1 cellular context compared by ENCODE assay signal in genomic region chr13:29508130-29508873, GRCh38.
TF ChIP-seq lines count a peak whose summit lies in the region.

No MANE protein-coding gene starts in this region.

TF ChIP-seq in HepG2, 621 proteins besides CTCF, POLR2A, EP300 and RAD21 (continued from another document and continues in another):
- TF ChIP-seq, protein P1, sequence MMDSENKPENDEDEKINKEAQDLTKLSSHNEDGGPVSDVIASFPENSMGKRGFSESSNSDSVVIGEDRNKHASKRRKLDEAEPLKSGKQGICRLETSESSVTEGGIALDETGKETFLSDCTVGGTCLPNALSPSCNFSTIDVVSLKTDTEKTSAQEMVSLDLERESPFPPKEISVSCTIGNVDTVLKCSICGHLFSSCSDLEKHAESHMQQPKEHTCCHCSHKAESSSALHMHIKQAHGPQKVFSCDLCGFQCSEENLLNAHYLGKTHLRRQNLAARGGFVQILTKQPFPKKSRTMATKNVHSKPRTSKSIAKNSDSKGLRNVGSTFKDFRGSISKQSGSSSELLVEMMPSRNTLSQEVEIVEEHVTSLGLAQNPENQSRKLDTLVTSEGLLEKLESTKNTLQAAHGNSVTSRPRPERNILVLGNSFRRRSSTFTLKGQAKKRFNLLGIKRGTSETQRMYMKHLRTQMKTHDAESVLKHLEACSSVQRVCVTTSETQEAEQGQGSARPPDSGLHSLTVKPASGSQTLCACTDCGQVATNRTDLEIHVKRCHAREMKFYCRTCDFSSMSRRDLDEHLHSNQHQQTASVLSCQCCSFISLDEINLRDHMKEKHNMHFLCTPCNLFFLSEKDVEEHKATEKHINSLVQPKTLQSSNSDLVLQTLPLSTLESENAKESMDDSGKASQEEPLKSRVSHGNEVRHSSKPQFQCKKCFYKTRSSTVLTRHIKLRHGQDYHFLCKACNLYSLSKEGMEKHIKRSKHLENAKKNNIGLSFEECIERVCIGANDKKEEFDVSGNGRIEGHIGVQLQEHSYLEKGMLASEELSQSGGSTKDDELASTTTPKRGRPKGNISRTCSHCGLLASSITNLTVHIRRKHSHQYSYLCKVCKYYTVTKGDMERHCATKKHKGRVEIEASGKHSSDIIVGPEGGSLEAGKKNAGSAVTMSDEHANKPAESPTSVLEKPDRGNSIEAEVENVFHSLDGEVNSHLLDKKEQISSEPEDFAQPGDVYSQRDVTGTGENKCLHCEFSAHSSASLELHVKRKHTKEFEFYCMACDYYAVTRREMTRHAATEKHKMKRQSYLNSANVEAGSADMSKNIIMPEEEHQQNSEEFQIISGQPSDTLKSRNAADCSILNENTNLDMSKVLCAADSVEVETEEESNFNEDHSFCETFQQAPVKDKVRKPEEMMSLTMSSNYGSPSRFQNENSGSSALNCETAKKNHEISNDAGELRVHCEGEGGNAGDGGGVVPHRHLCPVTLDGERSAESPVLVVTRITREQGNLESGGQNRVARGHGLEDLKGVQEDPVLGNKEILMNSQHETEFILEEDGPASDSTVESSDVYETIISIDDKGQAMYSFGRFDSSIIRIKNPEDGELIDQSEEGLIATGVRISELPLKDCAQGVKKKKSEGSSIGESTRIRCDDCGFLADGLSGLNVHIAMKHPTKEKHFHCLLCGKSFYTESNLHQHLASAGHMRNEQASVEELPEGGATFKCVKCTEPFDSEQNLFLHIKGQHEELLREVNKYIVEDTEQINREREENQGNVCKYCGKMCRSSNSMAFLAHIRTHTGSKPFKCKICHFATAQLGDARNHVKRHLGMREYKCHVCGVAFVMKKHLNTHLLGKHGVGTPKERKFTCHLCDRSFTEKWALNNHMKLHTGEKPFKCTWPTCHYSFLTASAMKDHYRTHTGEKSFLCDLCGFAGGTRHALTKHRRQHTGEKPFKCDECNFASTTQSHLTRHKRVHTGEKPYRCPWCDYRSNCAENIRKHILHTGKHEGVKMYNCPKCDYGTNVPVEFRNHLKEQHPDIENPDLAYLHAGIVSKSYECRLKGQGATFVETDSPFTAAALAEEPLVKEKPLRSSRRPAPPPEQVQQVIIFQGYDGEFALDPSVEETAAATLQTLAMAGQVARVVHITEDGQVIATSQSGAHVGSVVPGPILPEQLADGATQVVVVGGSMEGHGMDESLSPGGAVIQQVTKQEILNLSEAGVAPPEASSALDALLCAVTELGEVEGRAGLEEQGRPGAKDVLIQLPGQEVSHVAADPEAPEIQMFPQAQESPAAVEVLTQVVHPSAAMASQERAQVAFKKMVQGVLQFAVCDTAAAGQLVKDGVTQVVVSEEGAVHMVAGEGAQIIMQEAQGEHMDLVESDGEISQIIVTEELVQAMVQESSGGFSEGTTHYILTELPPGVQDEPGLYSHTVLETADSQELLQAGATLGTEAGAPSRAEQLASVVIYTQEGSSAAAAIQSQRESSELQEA (CRISPR knock-in tag; IDR thresholded peaks at IDR 0.05; ENCODE audit: not compliant biosample characterization), result no peak
- TF ChIP-seq EHMT2 (IDR thresholded peaks at IDR 0.05; ENCODE audit: borderline replicate concordance, low read depth, low read length) (no peak), MAFK (conservative IDR thresholded peaks at IDR 0.05 in 1 of 2, IDR thresholded peaks at IDR 0.05 in 1 of 2; ENCODE audit: low read length in 2 of 2) (no peak), ZFP62 (CRISPR knock-in tag; IDR thresholded peaks at IDR 0.05) (no peak), ZHX2 (IDR thresholded peaks at IDR 0.05; ENCODE audit: low read depth) (no peak), ZHX2 (CRISPR knock-in tag; IDR thresholded peaks at IDR 0.05; ENCODE audit: borderline replicate concordance) (no peak), FOXJ3 (CRISPR knock-in tag; IDR thresholded peaks at IDR 0.05; ENCODE audit: borderline replicate concordance) (no peak), NFIB (CRISPR knock-in tag; IDR thresholded peaks at IDR 0.05; ENCODE audit: borderline replicate concordance) (no peak), KMT2A (CRISPR knock-in tag; IDR thresholded peaks at IDR 0.05) (no peak), ZBTB1 (CRISPR knock-in tag; IDR thresholded peaks at IDR 0.05; ENCODE audit: borderline replicate concordance) (no peak), ARID2 (CRISPR knock-in tag; IDR thresholded peaks at IDR 0.05; ENCODE audit: borderline replicate concordance) (no peak), ZBTB34 (CRISPR knock-in tag; IDR thresholded peaks at IDR 0.05) (no peak), ZNF556 (CRISPR knock-in tag; IDR thresholded peaks at IDR 0.05; ENCODE audit: borderline replicate concordance) (no peak), SOX6 (IDR thresholded peaks at IDR 0.05) (no peak), SOX6 (CRISPR knock-in tag; IDR thresholded peaks at IDR 0.05) (no peak), TRIM24 (CRISPR knock-in tag; IDR thresholded peaks at IDR 0.05) (no peak), ZNF496 (CRISPR knock-in tag; IDR thresholded peaks at IDR 0.05; ENCODE audit: insufficient replicate concordance) (no peak), XRCC5 (optimal IDR thresholded peaks at IDR 0.05; ENCODE audit: low read length) (peak; percentile 73), TAF1 (CRISPR knock-in tag; IDR thresholded peaks at IDR 0.05) (no peak), GZF1 (CRISPR knock-in tag; IDR thresholded peaks at IDR 0.05) (no peak), CENPT (CRISPR knock-in tag; IDR thresholded peaks at IDR 0.05; ENCODE audit: low read depth) (no peak), ZNF652 (CRISPR knock-in tag; IDR thresholded peaks at IDR 0.05; ENCODE audit: borderline replicate concordance, low read depth) (no peak), NR2C2 (CRISPR knock-in tag; IDR thresholded peaks at IDR 0.05; ENCODE audit: borderline replicate concordance) (no peak), ZNF672 (CRISPR knock-in tag; IDR thresholded peaks at IDR 0.05) (no peak), E2F2 (CRISPR knock-in tag; IDR thresholded peaks at IDR 0.05; ENCODE audit: borderline replicate concordance) (no peak), MEIS2 (CRISPR knock-in tag; IDR thresholded peaks at IDR 0.05) (no peak), ZNF33B (CRISPR knock-in tag; IDR thresholded peaks at IDR 0.05) (no peak), KAT7 (CRISPR knock-in tag; IDR thresholded peaks at IDR 0.05; ENCODE audit: borderline replicate concordance) (no peak), BRD4 (CRISPR knock-in tag; IDR thresholded peaks at IDR 0.05) (no peak), RFXAP (CRISPR knock-in tag; IDR thresholded peaks at IDR 0.05; ENCODE audit: borderline replicate concordance) (no peak), FOXK2 (IDR thresholded peaks at IDR 0.05) (no peak)
- TF ChIP-seq, protein P2, sequence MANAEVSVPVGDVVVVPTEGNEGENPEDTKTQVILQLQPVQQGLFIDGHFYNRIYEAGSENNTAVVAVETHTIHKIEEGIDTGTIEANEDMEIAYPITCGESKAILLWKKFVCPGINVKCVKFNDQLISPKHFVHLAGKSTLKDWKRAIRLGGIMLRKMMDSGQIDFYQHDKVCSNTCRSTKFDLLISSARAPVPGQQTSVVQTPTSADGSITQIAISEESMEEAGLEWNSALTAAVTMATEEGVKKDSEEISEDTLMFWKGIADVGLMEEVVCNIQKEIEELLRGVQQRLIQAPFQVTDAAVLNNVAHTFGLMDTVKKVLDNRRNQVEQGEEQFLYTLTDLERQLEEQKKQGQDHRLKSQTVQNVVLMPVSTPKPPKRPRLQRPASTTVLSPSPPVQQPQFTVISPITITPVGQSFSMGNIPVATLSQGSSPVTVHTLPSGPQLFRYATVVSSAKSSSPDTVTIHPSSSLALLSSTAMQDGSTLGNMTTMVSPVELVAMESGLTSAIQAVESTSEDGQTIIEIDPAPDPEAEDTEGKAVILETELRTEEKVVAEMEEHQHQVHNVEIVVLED (CRISPR knock-in tag; IDR thresholded peaks at IDR 0.05; ENCODE audit: borderline replicate concordance), result no peak
- TF ChIP-seq, protein P3, sequence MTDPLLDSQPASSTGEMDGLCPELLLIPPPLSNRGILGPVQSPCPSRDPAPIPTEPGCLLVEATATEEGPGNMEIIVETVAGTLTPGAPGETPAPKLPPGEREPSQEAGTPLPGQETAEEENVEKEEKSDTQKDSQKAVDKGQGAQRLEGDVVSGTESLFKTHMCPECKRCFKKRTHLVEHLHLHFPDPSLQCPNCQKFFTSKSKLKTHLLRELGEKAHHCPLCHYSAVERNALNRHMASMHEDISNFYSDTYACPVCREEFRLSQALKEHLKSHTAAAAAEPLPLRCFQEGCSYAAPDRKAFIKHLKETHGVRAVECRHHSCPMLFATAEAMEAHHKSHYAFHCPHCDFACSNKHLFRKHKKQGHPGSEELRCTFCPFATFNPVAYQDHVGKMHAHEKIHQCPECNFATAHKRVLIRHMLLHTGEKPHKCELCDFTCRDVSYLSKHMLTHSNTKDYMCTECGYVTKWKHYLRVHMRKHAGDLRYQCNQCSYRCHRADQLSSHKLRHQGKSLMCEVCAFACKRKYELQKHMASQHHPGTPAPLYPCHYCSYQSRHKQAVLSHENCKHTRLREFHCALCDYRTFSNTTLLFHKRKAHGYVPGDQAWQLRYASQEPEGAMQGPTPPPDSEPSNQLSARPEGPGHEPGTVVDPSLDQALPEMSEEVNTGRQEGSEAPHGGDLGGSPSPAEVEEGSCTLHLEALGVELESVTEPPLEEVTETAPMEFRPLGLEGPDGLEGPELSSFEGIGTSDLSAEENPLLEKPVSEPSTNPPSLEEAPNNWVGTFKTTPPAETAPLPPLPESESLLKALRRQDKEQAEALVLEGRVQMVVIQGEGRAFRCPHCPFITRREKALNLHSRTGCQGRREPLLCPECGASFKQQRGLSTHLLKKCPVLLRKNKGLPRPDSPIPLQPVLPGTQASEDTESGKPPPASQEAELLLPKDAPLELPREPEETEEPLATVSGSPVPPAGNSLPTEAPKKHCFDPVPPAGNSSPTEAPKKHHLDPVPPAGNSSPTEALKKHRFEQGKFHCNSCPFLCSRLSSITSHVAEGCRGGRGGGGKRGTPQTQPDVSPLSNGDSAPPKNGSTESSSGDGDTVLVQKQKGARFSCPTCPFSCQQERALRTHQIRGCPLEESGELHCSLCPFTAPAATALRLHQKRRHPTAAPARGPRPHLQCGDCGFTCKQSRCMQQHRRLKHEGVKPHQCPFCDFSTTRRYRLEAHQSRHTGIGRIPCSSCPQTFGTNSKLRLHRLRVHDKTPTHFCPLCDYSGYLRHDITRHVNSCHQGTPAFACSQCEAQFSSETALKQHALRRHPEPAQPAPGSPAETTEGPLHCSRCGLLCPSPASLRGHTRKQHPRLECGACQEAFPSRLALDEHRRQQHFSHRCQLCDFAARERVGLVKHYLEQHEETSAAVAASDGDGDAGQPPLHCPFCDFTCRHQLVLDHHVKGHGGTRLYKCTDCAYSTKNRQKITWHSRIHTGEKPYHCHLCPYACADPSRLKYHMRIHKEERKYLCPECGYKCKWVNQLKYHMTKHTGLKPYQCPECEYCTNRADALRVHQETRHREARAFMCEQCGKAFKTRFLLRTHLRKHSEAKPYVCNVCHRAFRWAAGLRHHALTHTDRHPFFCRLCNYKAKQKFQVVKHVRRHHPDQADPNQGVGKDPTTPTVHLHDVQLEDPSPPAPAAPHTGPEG (CRISPR knock-in tag; IDR thresholded peaks at IDR 0.05), result no peak
